In the genomic region with DNA sequence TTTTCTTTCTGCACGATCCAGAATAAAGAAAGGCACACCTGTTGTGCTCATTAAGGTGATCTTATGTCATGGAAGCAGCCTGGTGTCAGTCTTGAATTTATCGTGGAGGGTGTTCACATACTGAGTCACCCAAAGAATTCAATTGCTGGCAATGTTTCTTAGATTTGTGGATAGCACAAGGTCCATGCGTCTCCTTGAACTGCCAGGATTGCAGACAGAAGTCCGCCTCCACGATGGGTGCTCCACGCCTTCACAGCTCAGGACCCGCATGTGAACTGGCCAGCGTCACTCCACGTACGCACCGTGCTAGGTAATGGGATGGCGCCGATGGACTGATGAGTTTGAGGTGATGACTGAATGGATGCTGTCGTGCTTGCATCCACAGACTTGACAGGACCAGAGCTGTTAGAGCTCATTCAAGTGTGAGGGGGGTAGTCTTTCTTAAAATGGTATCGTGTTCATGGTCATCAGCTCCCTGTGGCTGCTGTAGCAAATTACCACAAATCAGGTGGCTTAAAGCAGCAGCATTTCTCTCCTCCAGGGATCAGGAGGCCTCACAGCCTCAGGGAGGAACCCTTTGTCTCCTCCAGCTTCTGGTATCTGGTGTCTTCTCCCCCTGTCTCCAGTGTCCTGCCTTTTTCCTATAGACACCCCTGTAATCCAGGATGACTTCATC, we compare ENCODE assay signal across 9 cellular contexts.
DNase-seq lines count a peak whose midpoint lies in the region; ATAC-seq, FAIRE-seq and TF ChIP-seq lines count a peak whose summit lies in the region.
"Had no signal": no experiment of that assay in that cellular context is flagged by ENCODE, and none has a peak within 500 bp of the region (broad histone marks: within the 10 kb centered on the region; RNA-seq: fewer than 3 reads in every experiment).

No MANE protein-coding gene starts in this region.

- H3K27ac ChIP-seq in coronary artery: peak overlapping the region; percentile 90 to 91
- H3K27ac ChIP-seq: spleen had no signal

- H3K36me3 Mint-ChIP-seq in natural killer cell treated with Interleukin-12 subunit alpha and Interleukin-12 subunit beta and Interleukin-15 and Interleukin-18, amount 100 ng/mL, for 72 hours: peaks cover 12% of the 10 kb centered on the region
- peaks cover 7% of the 10 kb centered on the region for H3K36me3 Mint-ChIP-seq in natural killer cell
- peaks cover 40% of the 10 kb centered on the region for H3K36me3 Mint-ChIP-seq in nephron (ENCODE audit: low read depth)
- H3K36me3 Mint-ChIP-seq in activated T-cell treated with anti-CD3 and anti-CD28 coated beads, Interleukin-2, amount 50 U/mL, for 72 hours (ENCODE audit: insufficient read depth in 2 of 2): peaks cover 3 to 9% of the 10 kb centered on the region in 2 donors

- intact Hi-C loops in natural killer cell (cut with micrococcal nuclease): loop anchor here (10.0 kb wide), 2 partner anchors 127 to 317 kb away; no protein-coding TSS in a partner anchor

- no peaks in the 10 kb centered on the region for H3K9me3 Mint-ChIP-seq in natural killer cell treated with Interleukin-12 subunit alpha and Interleukin-12 subunit beta and Interleukin-15 and Interleukin-18, amount 100 ng/mL, for 72 hours
- no peaks in the 10 kb centered on the region for H3K9me3 Mint-ChIP-seq in natural killer cell
- H3K9me3 Mint-ChIP-seq in nephron: no peaks in the 10 kb centered on the region
- no peaks in the 10 kb centered on the region for H3K9me3 Mint-ChIP-seq in activated T-cell treated with anti-CD3 and anti-CD28 coated beads, Interleukin-2, amount 50 U/mL, for 72 hours

- H3K27me3 Mint-ChIP-seq in natural killer cell treated with Interleukin-12 subunit alpha and Interleukin-12 subunit beta and Interleukin-15 and Interleukin-18, amount 100 ng/mL, for 72 hours: no peaks in the 10 kb centered on the region
- H3K27me3 Mint-ChIP-seq in natural killer cell (ENCODE audit: low read depth in 2 of 2) (no peaks in the 10 kb centered on the region), nephron (ENCODE audit: low read depth) (no peaks in the 10 kb centered on the region)
- no peaks in the 10 kb centered on the region for H3K27me3 Mint-ChIP-seq in activated T-cell treated with anti-CD3 and anti-CD28 coated beads, Interleukin-2, amount 50 U/mL, for 72 hours (ENCODE audit: low read depth)

- no peak overlapping the region for H3K4me3 Mint-ChIP-seq in natural killer cell treated with Interleukin-12 subunit alpha and Interleukin-12 subunit beta and Interleukin-15 and Interleukin-18, amount 100 ng/mL, for 72 hours
- H3K4me3 Mint-ChIP-seq in natural killer cell: no peak overlapping the region
- H3K4me3 Mint-ChIP-seq in nephron: no peak overlapping the region
- no peak overlapping the region for H3K4me3 Mint-ChIP-seq in activated T-cell treated with anti-CD3 and anti-CD28 coated beads, Interleukin-2, amount 50 U/mL, for 72 hours

- TF ChIP-seq CTCF in natural killer cell (IDR thresholded peaks at IDR 0.05) (no peak), coronary artery (IDR thresholded peaks at IDR 0.05) (no peak), nephron (IDR thresholded peaks at IDR 0.05; ENCODE audit: unreplicated experiment in 3 of 3) (no peak)

- peak overlapping the region; percentile 21 to 71 for H3K27ac Mint-ChIP-seq in natural killer cell treated with Interleukin-12 subunit alpha and Interleukin-12 subunit beta and Interleukin-15 and Interleukin-18, amount 100 ng/mL, for 72 hours
- peak overlapping the region in 1 of 2 donors; percentile 38 for H3K27ac Mint-ChIP-seq in natural killer cell
- H3K27ac Mint-ChIP-seq in nephron: peak overlapping the region; percentile 20 to 30 (median 27)
- H3K27ac Mint-ChIP-seq in activated T-cell treated with anti-CD3 and anti-CD28 coated beads, Interleukin-2, amount 50 U/mL, for 72 hours: no peak overlapping the region

- no peak overlapping the region for H3K4me3 ChIP-seq in coronary artery
- H3K4me3 ChIP-seq: spleen had no signal

- FAIRE-seq in frontal cortex (lab: Jason Lieb, UNC): no peak

- H3K4me1 Mint-ChIP-seq in natural killer cell treated with Interleukin-12 subunit alpha and Interleukin-12 subunit beta and Interleukin-15 and Interleukin-18, amount 100 ng/mL, for 72 hours (ENCODE audit: low read depth in 2 of 2): peaks cover 23 to 38% of the 10 kb centered on the region in 2 donors
- peaks cover 26 to 34% of the 10 kb centered on the region in 2 donors for H3K4me1 Mint-ChIP-seq in natural killer cell
- peaks cover 13% of the 10 kb centered on the region for H3K4me1 Mint-ChIP-seq in nephron
- H3K4me1 Mint-ChIP-seq in activated T-cell treated with anti-CD3 and anti-CD28 coated beads, Interleukin-2, amount 50 U/mL, for 72 hours (ENCODE audit: low read depth): peaks cover 3% of the 10 kb centered on the region

- DNase-seq in natural killer cell treated with Interleukin-12 subunit alpha and Interleukin-12 subunit beta and Interleukin-15 and Interleukin-18, amount 100 ng/mL, for 72 hours (ENCODE audit: low spot score): no peak
- DNase-seq in natural killer cell (no peak), coronary artery (ENCODE audit: low spot score) (no peak), frontal cortex (ENCODE audit: low spot score in 2 of 2) (no peak), NCI-H128 (lab: John Stamatoyannopoulos, UW; ENCODE audit: unreplicated experiment) (no peak), RPMI8226 (no peak)
- DNase-seq in activated T-cell treated with anti-CD3 and anti-CD28 coated beads, Interleukin-2, amount 50 U/mL, for 72 hours: no peak

- ATAC-seq in natural killer cell treated with Interleukin-12 subunit alpha and Interleukin-12 subunit beta and Interleukin-15 and Interleukin-18, amount 100 ng/mL, for 72 hours: no peak
- no peak for ATAC-seq in natural killer cell
- ATAC-seq in activated T-cell treated with anti-CD3 and anti-CD28 coated beads, Interleukin-2, amount 50 U/mL, for 72 hours (replicated peaks in 1 of 2): no peak
